ENCODE assay signal across 10 cellular contexts in the genomic region with DNA sequence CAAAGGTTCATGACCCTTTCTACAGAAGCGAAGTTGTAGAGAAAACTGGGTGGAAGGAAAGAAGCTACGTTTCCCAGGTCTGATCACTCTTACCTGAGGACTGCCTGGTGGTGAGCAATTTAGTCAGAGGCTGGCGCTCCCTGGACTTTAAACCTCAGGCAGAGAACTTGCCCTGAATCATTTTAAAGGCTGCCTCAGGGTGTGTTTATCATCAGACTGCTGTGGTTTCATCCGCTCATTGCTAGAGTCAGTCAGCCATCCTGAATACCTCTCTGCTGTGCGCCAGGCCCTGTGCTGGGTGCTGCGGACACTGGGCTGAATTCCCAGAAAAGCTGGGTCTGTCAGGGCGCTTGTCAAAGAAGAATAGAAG. TPM values are rescaled to one million over a fixed set of nuclear protein-coding genes. Genes with fewer than 3 reads are reported as not detected.
DNase-seq lines count a peak whose midpoint lies in the region; ATAC-seq, FAIRE-seq and TF ChIP-seq lines count a peak whose summit lies in the region.
"Had no signal": no experiment of that assay in that cellular context is flagged by ENCODE, and none has a peak within 500 bp of the region (broad histone marks: within the 10 kb centered on the region; RNA-seq: fewer than 3 reads in every experiment).

No MANE protein-coding gene starts in this region.

- DNase-seq in HFFc6 (peak; percentile 80), kidney tubule cell (ENCODE audit: low spot score) (peak; percentile 89), spleen (no peak), NCI-H82 (lab: John Stamatoyannopoulos, UW) (no peak), GM19239 (ENCODE audit: insufficient read length, low spot score) (no peak), SKM-1 (lab: John Stamatoyannopoulos, UW; ENCODE audit: unreplicated experiment) (no peak)
- DNase-seq: brain microvascular endothelial cell, NCI-H1105 had no signal

- H3K36me3 ChIP-seq in spleen: peaks cover 0 to 7% (median 0%) of the 10 kb centered on the region in 6 donors
- H3K36me3 ChIP-seq: brain microvascular endothelial cell had no signal

- H3K9me3 Mint-ChIP-seq in HFFc6: no peaks in the 10 kb centered on the region
- H3K9me3 Mint-ChIP-seq in activated T-helper 17 cell treated with anti-CD3 and anti-CD28 coated beads, Interleukin-2, amount 50 U/mL, for 72 hours: no peaks in the 10 kb centered on the region

- no peak overlapping the region for H3K4me3 ChIP-seq in spleen

- H3K9me3 ChIP-seq in spleen: peaks cover 0 to 9% (median 3%) of the 10 kb centered on the region in 8 donors

- H3K27me3 Mint-ChIP-seq in HFFc6 (ENCODE audit: insufficient read depth): peaks cover 6% of the 10 kb centered on the region
- H3K27me3 Mint-ChIP-seq in activated T-helper 17 cell treated with anti-CD3 and anti-CD28 coated beads, Interleukin-2, amount 50 U/mL, for 72 hours: peaks cover 7% of the 10 kb centered on the region

- peaks cover 0 to 17% (median 0%) of the 10 kb centered on the region in 7 donors for H3K27me3 ChIP-seq in spleen (replicated peaks in 1 of 7)

- TF ChIP-seq CTCF in HFFc6 (IDR thresholded peaks at IDR 0.05) (no peak), spleen (IDR thresholded peaks at IDR 0.05 in 8 of 11, conservative IDR thresholded peaks at IDR 0.05 in 3 of 11) (no peak)

- peak overlapping the region; percentile 21 for H3K4me3 Mint-ChIP-seq in HFFc6
- no peak overlapping the region for H3K4me3 Mint-ChIP-seq in activated T-helper 17 cell treated with anti-CD3 and anti-CD28 coated beads, Interleukin-2, amount 50 U/mL, for 72 hours

- intact Hi-C loops in spleen (cut with DNase I; ENCODE audit: low total_unique reads): loop anchor here (5.0 kb wide), 3 partner anchors 33 to 258 kb away; no protein-coding TSS in a partner anchor

- TF ChIP-seq POLR2A in spleen (IDR thresholded peaks at IDR 0.05): no peak

- peaks cover 42% of the 10 kb centered on the region for H3K4me1 Mint-ChIP-seq in HFFc6 (ENCODE audit: low read depth)
- H3K4me1 Mint-ChIP-seq in activated T-helper 17 cell treated with anti-CD3 and anti-CD28 coated beads, Interleukin-2, amount 50 U/mL, for 72 hours: peaks cover 10% of the 10 kb centered on the region

- ATAC-seq in activated T-helper 17 cell treated with anti-CD3 and anti-CD28 coated beads, Interleukin-2, amount 50 U/mL, for 72 hours (replicated peaks): peak; percentile 50
- no peak for ATAC-seq in HG03442 (IDR thresholded peaks at IDR 0.05; ENCODE audit: unreplicated experiment)

- H3K36me3 Mint-ChIP-seq in HFFc6 (ENCODE audit: low read depth): peaks cover 8% of the 10 kb centered on the region; the same call in 1 of the 2 replicates
- no peaks in the 10 kb centered on the region for H3K36me3 Mint-ChIP-seq in activated T-helper 17 cell treated with anti-CD3 and anti-CD28 coated beads, Interleukin-2, amount 50 U/mL, for 72 hours (ENCODE audit: low read depth)

- peak overlapping the region; percentile 38 to 85 (median 74) for H3K27ac ChIP-seq in spleen
- H3K27ac ChIP-seq: brain microvascular endothelial cell had no signal

- H3K4me1 ChIP-seq in spleen: peaks cover 3 to 42% (median 24%) of the 10 kb centered on the region in 6 donors

- WGBS in spleen, 5 donors: 75 to 86% (median 81%) methylated on average over 7 of the region's 7 CpGs

- peak overlapping the region; percentile 68 for H3K27ac Mint-ChIP-seq in HFFc6
- H3K27ac Mint-ChIP-seq in activated T-helper 17 cell treated with anti-CD3 and anti-CD28 coated beads, Interleukin-2, amount 50 U/mL, for 72 hours: no peak overlapping the region

- FAIRE-seq in GM19239 (lab: Jason Lieb, UNC): no peak

RNA-seq across cellular contexts. Expression of a gene that starts 2.7 kb away (rescaled TPM):
- 1 to 10 TPM; 3.2 to 4.6 (median 4.1) TPM for total RNA-seq in HFFc6 (2021; fragmentation: NEBNext Ultra II Directional; extraction: Animal tissue kit (Norgen Biotek cat#: 25700))
- under 1 TPM; 0.13 to 0.16 TPM for total RNA-seq in activated T-helper 17 cell treated with anti-CD3 and anti-CD28 coated beads, Interleukin-2, amount 50 U/mL, for 72 hours
- total RNA-seq in spleen: 10 to 100 TPM in 5 of 7 donors, 1 to 10 TPM in 2; 8.3 to 19.1 (median 14.4) TPM
- polyA plus RNA-seq in spleen: 1 to 10 TPM; 3.9 to 4.9 (median 4.0) TPM

RNA-seq across cellular contexts. Expression of a gene that starts 32.0 kb away (rescaled TPM):
- total RNA-seq in HFFc6 (2021; fragmentation: NEBNext Ultra II Directional; extraction: Animal tissue kit (Norgen Biotek cat#: 25700)): 10 to 100 TPM; 28.7 to 56.6 (median 46.7) TPM
- total RNA-seq in activated T-helper 17 cell treated with anti-CD3 and anti-CD28 coated beads, Interleukin-2, amount 50 U/mL, for 72 hours: 10 to 100 TPM; 80.2 to 92.7 TPM
- 100 to 1,000 TPM in 1 of 7 donors, 10 to 100 TPM in 6; 54.7 to 130 (median 67.2) TPM for total RNA-seq in spleen
- polyA plus RNA-seq in spleen: 10 to 100 TPM; 28.3 to 60.7 (median 51.4) TPM

RNA-seq across cellular contexts. Expression of a gene that starts 38.1 kb away (rescaled TPM):
- not detected for total RNA-seq in HFFc6 (2021; fragmentation: NEBNext Ultra II Directional; extraction: Animal tissue kit (Norgen Biotek cat#: 25700))
- under 1 TPM in 1 of 2 donors, not detected in 1; 0.08 TPM for total RNA-seq in activated T-helper 17 cell treated with anti-CD3 and anti-CD28 coated beads, Interleukin-2, amount 50 U/mL, for 72 hours
- total RNA-seq in spleen: 100 to 1,000 TPM; 195 to 410 (median 317) TPM
- polyA plus RNA-seq in spleen: 10 to 100 TPM; 46.0 to 61.4 (median 58.6) TPM

Comparison
In these comparisons a context has a peak if more than half of its experiments do, and no peak if none do; other contexts are left out.
1. DNase-seq: peak in HFFc6 (single experiment) and kidney tubule cell (single experiment); none in spleen (single experiment), NCI-H82 (single experiment), GM19239 (single experiment) and SKM-1 (single experiment).
2. RNA of a gene that starts 38.1 kb away (total RNA-seq): 195 to 410 TPM in spleen; 0.08 TPM in activated T-helper 17 cell treated with anti-CD3 and anti-CD28 coated beads, Interleukin-2, amount 50 U/mL, for 72 hours and not detected in HFFc6; every median in the first group is over 100 times any median in the second.